ENCODE assay signal across 11 cellular contexts in the genomic region with DNA sequence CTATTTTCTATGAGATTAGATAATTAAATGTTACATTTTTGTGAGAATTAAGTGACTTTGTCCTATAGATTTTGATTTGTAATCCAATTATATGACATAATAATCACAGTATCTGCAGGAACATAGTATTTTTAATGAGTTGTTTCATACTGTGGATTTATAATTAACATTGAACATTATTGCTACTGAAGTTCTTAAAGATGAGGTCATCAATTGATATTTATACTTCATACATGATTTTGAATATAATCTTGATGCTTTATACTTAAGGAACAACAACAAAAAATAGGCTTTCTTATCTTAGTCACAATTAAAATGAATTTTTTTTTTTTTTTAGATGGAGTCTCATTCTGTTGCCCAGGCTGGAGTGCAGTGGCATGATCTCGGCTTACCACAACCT.
"Had no signal": no experiment of that assay in that cellular context is flagged by ENCODE, and none has a peak within 500 bp of the region (broad histone marks: within the 10 kb centered on the region; RNA-seq: fewer than 3 reads in every experiment).

No MANE protein-coding gene starts in this region.

- FAIRE-seq: H1, H54 had no signal

- DNase-seq: GM23248, GOT3, H7, H9, HCEC 1CT, HFFc6 had no signal

- H3K4me1 ChIP-seq: HAP-1 had no signal

- H3K9me3 ChIP-seq: HAP-1 had no signal

- H3K4me2 ChIP-seq: GM23338 had no signal

- H2AFZ ChIP-seq: GM23248, GM23338 had no signal

- H3K36me3 ChIP-seq: HAP-1 had no signal

- H3K4me3 ChIP-seq: GM23248, GM23338, HAP-1 had no signal

- H3K9ac ChIP-seq: GM23248 had no signal

- H3K27ac ChIP-seq: GM23248 had no signal

- ATAC-seq: GM23338, HCT116 had no signal
